10 cellular contexts compared by ENCODE assay signal in the genomic region with DNA sequence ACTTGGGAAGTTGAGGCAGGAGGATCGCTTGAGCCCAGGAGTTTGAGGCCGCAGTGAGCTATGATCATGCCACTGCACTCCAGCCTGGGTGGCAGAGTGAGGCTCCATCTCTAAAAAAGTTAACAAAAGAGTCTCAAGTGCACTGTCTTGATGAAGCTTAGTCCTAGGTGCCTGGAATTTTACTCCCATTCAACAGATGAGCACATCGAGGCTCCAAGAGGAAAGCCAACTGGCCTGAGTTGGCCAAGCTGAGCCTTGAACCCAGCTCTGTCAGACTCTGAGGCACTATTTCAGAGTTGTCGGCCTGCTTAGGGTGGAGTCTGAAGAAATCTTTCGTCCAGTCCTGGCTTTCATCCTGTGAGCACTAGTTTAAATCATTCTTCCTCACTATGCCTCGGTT.
"Had no signal": no experiment of that assay in that cellular context is flagged by ENCODE, and none has a peak within 500 bp of the region (broad histone marks: within the 10 kb centered on the region; RNA-seq: fewer than 3 reads in every experiment).

No MANE protein-coding gene starts in this region.

- H3K9me3 Mint-ChIP-seq: HFFc6, IgD-negative memory B cell had no signal

- H3K27ac ChIP-seq: GM23248, HL-60 had no signal

- ATAC-seq: HCT116, HepG2 had no signal

- H3K36me3 ChIP-seq: HAP-1 had no signal

- DNase-seq: GOT3, H7, HFFc6, KG1 had no signal

- H3K9me3 ChIP-seq: HAP-1 had no signal

- H3K36me3 Mint-ChIP-seq: IgD-negative memory B cell had no signal

- H3K4me3 Mint-ChIP-seq: HFFc6, IgD-negative memory B cell had no signal

- H3K4me3 ChIP-seq: GM23248, HAP-1 had no signal
